1 cellular context compared by ENCODE assay signal in the genomic region with DNA sequence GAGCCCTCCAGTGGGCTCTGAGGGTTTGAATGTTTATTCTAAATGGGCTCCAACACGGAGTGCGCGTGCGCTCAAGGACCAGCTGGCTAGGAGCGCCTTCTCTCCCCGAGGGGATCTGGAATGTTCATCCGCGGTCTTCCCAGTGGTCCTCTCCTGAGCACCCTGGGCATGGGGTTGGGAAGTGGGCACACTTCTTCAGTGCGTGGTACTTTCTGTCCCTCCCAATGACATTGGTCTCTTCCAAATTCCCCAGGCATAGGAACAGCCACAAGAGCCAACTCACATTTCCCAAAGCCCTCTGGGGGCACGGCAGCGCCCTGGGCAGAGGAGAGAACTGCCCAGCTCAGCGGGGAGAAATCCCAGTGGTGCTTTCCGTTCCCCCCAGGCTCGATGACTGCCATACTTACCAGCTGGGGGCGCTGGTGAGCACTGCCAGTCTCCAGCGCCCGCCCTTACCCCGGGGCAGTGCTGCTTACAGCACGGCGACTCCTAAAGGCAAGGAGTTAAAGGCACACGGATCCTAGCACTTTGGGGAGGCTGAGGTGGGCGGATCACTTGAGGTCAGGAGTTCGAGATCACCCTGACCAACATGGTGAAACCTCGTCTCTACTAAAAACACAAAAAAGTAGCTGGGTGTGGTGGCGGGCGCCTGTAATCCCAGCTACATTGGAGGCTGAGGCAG.
TF ChIP-seq lines count a peak whose summit lies in the region.

No MANE protein-coding gene starts in this region.

TF ChIP-seq in HepG2, 621 proteins besides CTCF, POLR2A, EP300 and RAD21 (continued from another document and continues in another):
- TF ChIP-seq, protein P1, sequence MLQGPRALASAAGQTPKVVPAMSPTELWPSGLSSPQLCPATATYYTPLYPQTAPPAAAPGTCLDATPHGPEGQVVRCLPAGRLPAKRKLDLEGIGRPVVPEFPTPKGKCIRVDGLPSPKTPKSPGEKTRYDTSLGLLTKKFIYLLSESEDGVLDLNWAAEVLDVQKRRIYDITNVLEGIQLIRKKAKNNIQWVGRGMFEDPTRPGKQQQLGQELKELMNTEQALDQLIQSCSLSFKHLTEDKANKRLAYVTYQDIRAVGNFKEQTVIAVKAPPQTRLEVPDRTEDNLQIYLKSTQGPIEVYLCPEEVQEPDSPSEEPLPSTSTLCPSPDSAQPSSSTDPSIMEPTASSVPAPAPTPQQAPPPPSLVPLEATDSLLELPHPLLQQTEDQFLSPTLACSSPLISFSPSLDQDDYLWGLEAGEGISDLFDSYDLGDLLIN (CRISPR knock-in tag; IDR thresholded peaks at IDR 0.05; ENCODE audit: borderline replicate concordance): no peak
- TF ChIP-seq STAG1 (CRISPR knock-in tag; IDR thresholded peaks at IDR 0.05): peak; percentile 56
- TF ChIP-seq ZNF737 (CRISPR knock-in tag; IDR thresholded peaks at IDR 0.05; ENCODE audit: borderline replicate concordance): peak; percentile 66; the same call in 1 of the 2 replicates
- TF ChIP-seq ZNF232 (CRISPR knock-in tag; IDR thresholded peaks at IDR 0.05; ENCODE audit: borderline replicate concordance): peak; percentile 38; the same call in 1 of the 2 replicates
- TF ChIP-seq HNRNPL (IDR thresholded peaks at IDR 0.05; ENCODE audit: low read depth, low read length): peak; percentile 83; the same call in 1 of the 2 replicates
- TF ChIP-seq ZNF883 (CRISPR knock-in tag; IDR thresholded peaks at IDR 0.05; ENCODE audit: not compliant biosample characterization): no peak
- 0 out of 2 replicates have a peak, but pooled peaks have one; percentile 33 for TF ChIP-seq RXRB (CRISPR knock-in tag; IDR thresholded peaks at IDR 0.05; ENCODE audit: borderline replicate concordance)
- TF ChIP-seq ZNF343 (CRISPR knock-in tag; IDR thresholded peaks at IDR 0.05): 0 out of 2 replicates have a peak, but pooled peaks have one; percentile 50
- TF ChIP-seq NR2F6 (IDR thresholded peaks at IDR 0.05): no peak
- peak; percentile 41; the same call in 1 of the 2 replicates for TF ChIP-seq NR2F6 (CRISPR knock-in tag; IDR thresholded peaks at IDR 0.05)
- TF ChIP-seq, protein P2, sequence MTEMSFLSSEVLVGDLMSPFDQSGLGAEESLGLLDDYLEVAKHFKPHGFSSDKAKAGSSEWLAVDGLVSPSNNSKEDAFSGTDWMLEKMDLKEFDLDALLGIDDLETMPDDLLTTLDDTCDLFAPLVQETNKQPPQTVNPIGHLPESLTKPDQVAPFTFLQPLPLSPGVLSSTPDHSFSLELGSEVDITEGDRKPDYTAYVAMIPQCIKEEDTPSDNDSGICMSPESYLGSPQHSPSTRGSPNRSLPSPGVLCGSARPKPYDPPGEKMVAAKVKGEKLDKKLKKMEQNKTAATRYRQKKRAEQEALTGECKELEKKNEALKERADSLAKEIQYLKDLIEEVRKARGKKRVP (CRISPR knock-in tag; IDR thresholded peaks at IDR 0.05): no peak
- TF ChIP-seq ZNF83 (CRISPR knock-in tag; IDR thresholded peaks at IDR 0.05; ENCODE audit: borderline replicate concordance): 0 out of 2 replicates have a peak, but pooled peaks have one; percentile 37
- 0 out of 2 replicates have a peak, but pooled peaks have one; percentile 27 for TF ChIP-seq ZNF567 (CRISPR knock-in tag; IDR thresholded peaks at IDR 0.05; ENCODE audit: borderline replicate concordance)
- no peak for TF ChIP-seq HNRNPUL1 (IDR thresholded peaks at IDR 0.05; ENCODE audit: low read depth, low read length)
- TF ChIP-seq TEAD3 (CRISPR knock-in tag; optimal IDR thresholded peaks at IDR 0.05; ENCODE audit: borderline replicate concordance): peak; percentile 90
- TF ChIP-seq KDM5B (CRISPR knock-in tag; IDR thresholded peaks at IDR 0.05; ENCODE audit: borderline replicate concordance): 0 out of 2 replicates have a peak, but pooled peaks have one; percentile 34
- TF ChIP-seq SNAPC4 (CRISPR knock-in tag; IDR thresholded peaks at IDR 0.05): peak; percentile 39; the same call in 1 of the 2 replicates
- TF ChIP-seq, protein P3, sequence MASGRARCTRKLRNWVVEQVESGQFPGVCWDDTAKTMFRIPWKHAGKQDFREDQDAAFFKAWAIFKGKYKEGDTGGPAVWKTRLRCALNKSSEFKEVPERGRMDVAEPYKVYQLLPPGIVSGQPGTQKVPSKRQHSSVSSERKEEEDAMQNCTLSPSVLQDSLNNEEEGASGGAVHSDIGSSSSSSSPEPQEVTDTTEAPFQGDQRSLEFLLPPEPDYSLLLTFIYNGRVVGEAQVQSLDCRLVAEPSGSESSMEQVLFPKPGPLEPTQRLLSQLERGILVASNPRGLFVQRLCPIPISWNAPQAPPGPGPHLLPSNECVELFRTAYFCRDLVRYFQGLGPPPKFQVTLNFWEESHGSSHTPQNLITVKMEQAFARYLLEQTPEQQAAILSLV (CRISPR knock-in tag; IDR thresholded peaks at IDR 0.05; ENCODE audit: borderline replicate concordance): no peak
- 0 out of 2 replicates have a peak, but pooled peaks have one; percentile 27 for TF ChIP-seq ZNF34 (CRISPR knock-in tag; IDR thresholded peaks at IDR 0.05; ENCODE audit: borderline replicate concordance)
- TF ChIP-seq, protein P4, sequence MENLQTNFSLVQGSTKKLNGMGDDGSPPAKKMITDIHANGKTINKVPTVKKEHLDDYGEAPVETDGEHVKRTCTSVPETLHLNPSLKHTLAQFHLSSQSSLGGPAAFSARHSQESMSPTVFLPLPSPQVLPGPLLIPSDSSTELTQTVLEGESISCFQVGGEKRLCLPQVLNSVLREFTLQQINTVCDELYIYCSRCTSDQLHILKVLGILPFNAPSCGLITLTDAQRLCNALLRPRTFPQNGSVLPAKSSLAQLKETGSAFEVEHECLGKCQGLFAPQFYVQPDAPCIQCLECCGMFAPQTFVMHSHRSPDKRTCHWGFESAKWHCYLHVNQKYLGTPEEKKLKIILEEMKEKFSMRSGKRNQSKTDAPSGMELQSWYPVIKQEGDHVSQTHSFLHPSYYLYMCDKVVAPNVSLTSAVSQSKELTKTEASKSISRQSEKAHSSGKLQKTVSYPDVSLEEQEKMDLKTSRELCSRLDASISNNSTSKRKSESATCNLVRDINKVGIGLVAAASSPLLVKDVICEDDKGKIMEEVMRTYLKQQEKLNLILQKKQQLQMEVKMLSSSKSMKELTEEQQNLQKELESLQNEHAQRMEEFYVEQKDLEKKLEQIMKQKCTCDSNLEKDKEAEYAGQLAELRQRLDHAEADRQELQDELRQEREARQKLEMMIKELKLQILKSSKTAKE (CRISPR knock-in tag; IDR thresholded peaks at IDR 0.05; ENCODE audit: borderline replicate concordance): no peak
- TF ChIP-seq, protein P5, sequence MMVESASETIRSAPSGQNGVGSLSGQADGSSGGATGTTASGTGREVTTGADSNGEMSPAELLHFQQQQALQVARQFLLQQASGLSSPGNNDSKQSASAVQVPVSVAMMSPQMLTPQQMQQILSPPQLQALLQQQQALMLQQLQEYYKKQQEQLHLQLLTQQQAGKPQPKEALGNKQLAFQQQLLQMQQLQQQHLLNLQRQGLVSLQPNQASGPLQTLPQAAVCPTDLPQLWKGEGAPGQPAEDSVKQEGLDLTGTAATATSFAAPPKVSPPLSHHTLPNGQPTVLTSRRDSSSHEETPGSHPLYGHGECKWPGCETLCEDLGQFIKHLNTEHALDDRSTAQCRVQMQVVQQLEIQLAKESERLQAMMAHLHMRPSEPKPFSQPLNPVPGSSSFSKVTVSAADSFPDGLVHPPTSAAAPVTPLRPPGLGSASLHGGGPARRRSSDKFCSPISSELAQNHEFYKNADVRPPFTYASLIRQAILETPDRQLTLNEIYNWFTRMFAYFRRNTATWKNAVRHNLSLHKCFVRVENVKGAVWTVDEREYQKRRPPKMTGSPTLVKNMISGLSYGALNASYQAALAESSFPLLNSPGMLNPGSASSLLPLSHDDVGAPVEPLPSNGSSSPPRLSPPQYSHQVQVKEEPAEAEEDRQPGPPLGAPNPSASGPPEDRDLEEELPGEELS (CRISPR knock-in tag; IDR thresholded peaks at IDR 0.05): peak; percentile 6; the same call in 1 of the 2 replicates
- no peak; the same call in 1 of the 2 replicates for TF ChIP-seq SMC3 (IDR thresholded peaks at IDR 0.05; ENCODE audit: low read length)
- 0 out of 2 replicates have a peak, but pooled peaks have one; percentile 46 for TF ChIP-seq PHF20 (CRISPR knock-in tag; IDR thresholded peaks at IDR 0.05)
- TF ChIP-seq ADNP (CRISPR knock-in tag; IDR thresholded peaks at IDR 0.05): peak; percentile 87
- peak; percentile 3 for TF ChIP-seq ASH2L (IDR thresholded peaks at IDR 0.05; ENCODE audit: insufficient read length, low read depth, low read length)
- TF ChIP-seq THAP11 (CRISPR knock-in tag; IDR thresholded peaks at IDR 0.05): 0 out of 2 replicates have a peak, but pooled peaks have one; percentile 11
- TF ChIP-seq, protein P6, sequence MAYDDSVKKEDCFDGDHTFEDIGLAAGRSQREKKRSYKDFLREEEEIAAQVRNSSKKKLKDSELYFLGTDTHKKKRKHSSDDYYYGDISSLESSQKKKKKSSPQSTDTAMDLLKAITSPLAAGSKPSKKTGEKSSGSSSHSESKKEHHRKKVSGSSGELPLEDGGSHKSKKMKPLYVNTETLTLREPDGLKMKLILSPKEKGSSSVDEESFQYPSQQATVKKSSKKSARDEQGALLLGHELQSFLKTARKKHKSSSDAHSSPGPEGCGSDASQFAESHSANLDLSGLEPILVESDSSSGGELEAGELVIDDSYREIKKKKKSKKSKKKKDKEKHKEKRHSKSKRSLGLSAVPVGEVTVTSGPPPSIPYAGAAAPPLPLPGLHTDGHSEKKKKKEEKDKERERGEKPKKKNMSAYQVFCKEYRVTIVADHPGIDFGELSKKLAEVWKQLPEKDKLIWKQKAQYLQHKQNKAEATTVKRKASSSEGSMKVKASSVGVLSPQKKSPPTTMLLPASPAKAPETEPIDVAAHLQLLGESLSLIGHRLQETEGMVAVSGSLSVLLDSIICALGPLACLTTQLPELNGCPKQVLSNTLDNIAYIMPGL (CRISPR knock-in tag; IDR thresholded peaks at IDR 0.05; ENCODE audit: borderline replicate concordance in 1 of 2, low read depth in 1 of 2): peak; percentile 51 to 63; a peak in 2 of 4 replicates
- TF ChIP-seq ZNF619 (CRISPR knock-in tag; IDR thresholded peaks at IDR 0.05): peak; percentile 29; the same call in 1 of the 2 replicates
- peak; percentile 7; the same call in 1 of the 2 replicates for TF ChIP-seq ZFX (CRISPR knock-in tag; IDR thresholded peaks at IDR 0.05; ENCODE audit: low read depth)
- no peak for TF ChIP-seq KLF11 (CRISPR knock-in tag; IDR thresholded peaks at IDR 0.05)
- TF ChIP-seq PHB2 (IDR thresholded peaks at IDR 0.05; ENCODE audit: partially characterized antibody): no peak
- 0 out of 2 replicates have a peak, but pooled peaks have one; percentile 16 for TF ChIP-seq PHF8 (CRISPR knock-in tag; IDR thresholded peaks at IDR 0.05)
- 0 out of 2 replicates have a peak, but pooled peaks have one; percentile 44 for TF ChIP-seq POGK (CRISPR knock-in tag; conservative IDR thresholded peaks at IDR 0.05)
- TF ChIP-seq, protein P7, sequence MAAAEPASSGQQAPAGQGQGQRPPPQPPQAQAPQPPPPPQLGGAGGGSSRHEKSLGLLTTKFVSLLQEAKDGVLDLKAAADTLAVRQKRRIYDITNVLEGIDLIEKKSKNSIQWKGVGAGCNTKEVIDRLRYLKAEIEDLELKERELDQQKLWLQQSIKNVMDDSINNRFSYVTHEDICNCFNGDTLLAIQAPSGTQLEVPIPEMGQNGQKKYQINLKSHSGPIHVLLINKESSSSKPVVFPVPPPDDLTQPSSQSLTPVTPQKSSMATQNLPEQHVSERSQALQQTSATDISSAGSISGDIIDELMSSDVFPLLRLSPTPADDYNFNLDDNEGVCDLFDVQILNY (CRISPR knock-in tag; conservative IDR thresholded peaks at IDR 0.05): no peak
- TF ChIP-seq FOXA1 (IDR thresholded peaks at IDR 0.05): no peak
- TF ChIP-seq FOXA1 (CRISPR knock-in tag; IDR thresholded peaks at IDR 0.05): 0 out of 2 replicates have a peak, but pooled peaks have one; percentile 9
